ENCODE assay signal across 12 cellular contexts in the genomic region with DNA sequence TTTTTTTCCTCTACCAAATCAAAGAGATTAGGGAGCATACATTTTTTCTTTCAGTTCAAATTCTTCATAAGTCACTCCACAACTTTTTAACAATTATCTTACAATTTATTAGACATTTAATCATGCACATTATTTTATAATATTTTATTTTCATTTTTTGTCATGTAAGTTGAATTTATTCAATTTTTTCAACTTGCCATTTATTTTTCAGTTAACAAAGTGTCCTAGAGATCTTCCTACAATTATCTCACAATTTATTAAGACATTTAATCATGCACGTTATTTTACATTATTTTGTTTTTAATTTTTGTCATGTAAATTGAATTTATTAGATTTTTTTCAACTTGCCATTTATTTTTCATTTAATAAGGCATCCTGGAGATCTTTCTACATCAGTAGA. TPM values are rescaled to one million over a fixed set of nuclear protein-coding genes. Genes with fewer than 3 reads are reported as not detected.
"Had no signal": no experiment of that assay in that cellular context is flagged by ENCODE, and none has a peak within 500 bp of the region (broad histone marks: within the 10 kb centered on the region; RNA-seq: fewer than 3 reads in every experiment).

No MANE protein-coding gene starts in this region.

- H2AFZ ChIP-seq: GM23248 had no signal

- DNase-seq: GM23248, GOT3, H7, HFFc6, IMR-90, KG1 had no signal

- H3K36me3 ChIP-seq: HAP-1 had no signal

- ATAC-seq: HCT116, K562 had no signal

- H3K4me1 ChIP-seq: HAP-1 had no signal

- H3K4me3 ChIP-seq: GM23248, HAP-1, K562 had no signal

- FAIRE-seq: HTR-8/SVneo, K562 had no signal

- H3K9ac ChIP-seq: GM23248 had no signal

- H3K9me3 ChIP-seq: HAP-1 had no signal

- H3K27ac ChIP-seq: GM23248 had no signal

RNA-seq across cellular contexts. Expression of a gene that starts 16.2 kb away (rescaled TPM):
- total RNA-seq: GM23248, H4, H7, HFFc6, HT-29, IMR-90, K562 had no signal
- polyA plus RNA-seq: GM23248, IMR-90, K562 had no signal
